Comparison of ENCODE assay signal across 8 cellular contexts in genomic region chr4:8198906-8199593, GRCh38. TPM values are rescaled to one million over a fixed set of nuclear protein-coding genes. Genes with fewer than 3 reads are reported as not detected.
DNase-seq lines count a peak whose midpoint lies in the region; ATAC-seq and TF ChIP-seq lines count a peak whose summit lies in the region.

Gene SH3TC1 (plus strand): TSS chr4:8199290. CDS start chr4:8205195, 5,905 bp downstream.

- H3K27me3 Mint-ChIP-seq in activated CD8-positive, alpha-beta T cell treated with anti-CD3 and anti-CD28 coated beads for 36 hours, result no peaks in the 10 kb centered on the region

- H3K4me3 Mint-ChIP-seq in activated CD8-positive, alpha-beta T cell treated with anti-CD3 and anti-CD28 coated beads for 36 hours, result peak within 1 kb of the TSS; percentile 83

- no peak for TF ChIP-seq CTCF in activated CD8-positive, alpha-beta T cell treated with anti-CD3 and anti-CD28 coated beads for 36 hours (IDR thresholded peaks at IDR 0.05)

- H3K36me3 ChIP-seq in endocrine pancreas (ENCODE audit: control insufficient read depth, insufficient read depth, low read length), result no peaks in the 10 kb centered on the region

- H3K27ac Mint-ChIP-seq in activated CD8-positive, alpha-beta T cell treated with anti-CD3 and anti-CD28 coated beads for 36 hours, result peak within 1 kb of the TSS; percentile 83

- H3K4me3 ChIP-seq in endocrine pancreas (ENCODE audit: control insufficient read depth, insufficient read depth, low read length), result peak within 1 kb of the TSS; percentile 14

- no peaks in the 10 kb centered on the region for H3K9me3 ChIP-seq in endocrine pancreas (ENCODE audit: control insufficient read depth, low read length)

- no peaks in the 10 kb centered on the region for H3K36me3 Mint-ChIP-seq in activated CD8-positive, alpha-beta T cell treated with anti-CD3 and anti-CD28 coated beads for 36 hours (ENCODE audit: low read depth)

- peaks cover 3% of the 10 kb centered on the region for H3K4me1 ChIP-seq in endocrine pancreas (ENCODE audit: control insufficient read depth, insufficient read depth, low read length)

- H3K9ac ChIP-seq in endocrine pancreas (ENCODE audit: control insufficient read depth, insufficient read depth, low read length), result peak within 1 kb of the TSS; percentile 95

- H3K27me3 ChIP-seq in endocrine pancreas (ENCODE audit: control insufficient read depth, insufficient read depth, low read length), result no peaks in the 10 kb centered on the region

- CTCF ChIA-PET in activated CD8-positive, alpha-beta T cell treated with anti-CD3 and anti-CD28 coated beads for 36 hours (lab: Charles Lee), result interaction anchor here (0.7 to 3.0 kb wide), 11 partner anchors 22 to 240 kb away, joined by 3 to 20 read pairs (median 3); partner anchors contain the start of gene ABLIM2

- intact Hi-C loops in activated CD8-positive, alpha-beta T cell treated with anti-CD3 and anti-CD28 coated beads for 36 hours (cut with micrococcal nuclease), result no loop called here

- POLR2A ChIA-PET in activated CD8-positive, alpha-beta T cell treated with anti-CD3 and anti-CD28 coated beads for 36 hours (lab: Charles Lee), result interaction anchor here (0.6 to 3.1 kb wide), 3 partner anchors 18 to 1137 kb away, joined by 3 to 23 read pairs (median 3); no protein-coding TSS in a partner anchor

- peaks cover 47% of the 10 kb centered on the region for H3K4me1 Mint-ChIP-seq in activated CD8-positive, alpha-beta T cell treated with anti-CD3 and anti-CD28 coated beads for 36 hours (ENCODE audit: low read depth)

- DNase-seq in NCI-H2081 (lab: John Stamatoyannopoulos, UW) (peak; percentile 71 to 84), NCI-H2081 treated with DMSO at 0.1 percent for 48 hours (lab: John Stamatoyannopoulos, UW) (no peak), NCI-H226 (peak; percentile 92), midbrain (lab: John Stamatoyannopoulos, UW) (peak; percentile 45)
- peak; percentile 82 for DNase-seq in activated CD8-positive, alpha-beta T cell treated with anti-CD3 and anti-CD28 coated beads for 36 hours
- DNase-seq in stimulated activated CD8-positive, alpha-beta memory T cell treated with anti-CD3 and anti-CD28 coated beads, Interleukin-4, amount 100 ng/mL, for 48 hours, result peak; percentile 73

- H3K9me3 Mint-ChIP-seq in activated CD8-positive, alpha-beta T cell treated with anti-CD3 and anti-CD28 coated beads for 36 hours, result no peaks in the 10 kb centered on the region

- ATAC-seq in HG02870 (IDR thresholded peaks at IDR 0.05; ENCODE audit: unreplicated experiment), result peak; percentile 83
- peak; percentile 78 for ATAC-seq in activated CD8-positive, alpha-beta T cell treated with anti-CD3 and anti-CD28 coated beads for 36 hours

RNA-seq across cellular contexts. Expression of gene SH3TC1, which starts in this region (rescaled TPM):
- 10 to 100 TPM; 16.2 to 17.5 TPM for total RNA-seq in activated CD8-positive, alpha-beta T cell treated with anti-CD3 and anti-CD28 coated beads for 36 hours
